Comparison of ENCODE assay signal across 8 cellular contexts in genomic region chr10:21519981-21520436, GRCh38. TPM values are rescaled to one million over a fixed set of nuclear protein-coding genes. Genes with fewer than 3 reads are reported as not detected.
DNase-seq lines count a peak whose midpoint lies in the region; ATAC-seq and TF ChIP-seq lines count a peak whose summit lies in the region.

No MANE protein-coding gene starts in this region.

- peak overlapping the region; percentile 95 for H3K4me2 ChIP-seq in GM23248 (ENCODE audit: unreplicated experiment)

- no peak for TF ChIP-seq CTCF in Peyer's patch (IDR thresholded peaks at IDR 0.05)

- no peak for TF ChIP-seq POLR2A in Peyer's patch (IDR thresholded peaks at IDR 0.05)

- peaks cover 19 to 47% (median 39%) of the 10 kb centered on the region in 4 donors for H3K4me1 Mint-ChIP-seq in naive thymus-derived CD8-positive, alpha-beta T cell

- 1% methylated on average over 11 to 12 of the region's 12 CpGs for WGBS in GM23248 (ENCODE audit: low coverage in 1 of 2, low lambda C conversion rate in 2 of 2, missing lambda C conversion rate in 2 of 2), 2 experiments

- H3K9me2 ChIP-seq in GM23248 (ENCODE audit: insufficient read depth): no peaks in the 10 kb centered on the region

- H3K9ac ChIP-seq in GM23248: peak overlapping the region; percentile 83
- peak overlapping the region; percentile 49 for H3K9ac ChIP-seq in endocrine pancreas (ENCODE audit: control insufficient read depth, insufficient read depth, low read length)

- peak overlapping the region in 8 of 10 donors; percentile 2 to 63 (median 40) for H3K4me3 Mint-ChIP-seq in naive thymus-derived CD8-positive, alpha-beta T cell

- H3K4me1 ChIP-seq in GM23248 (ENCODE audit: insufficient read depth) (peaks cover 30% of the 10 kb centered on the region), Peyer's patch (peaks cover 0 to 35% (median 10%) of the 10 kb centered on the region in 4 donors), endocrine pancreas (ENCODE audit: control insufficient read depth, insufficient read depth, low read length) (peaks cover 8% of the 10 kb centered on the region)

- DNase-seq in DMS53 treated with DMSO at 0.1 percent for 48 hours (lab: John Stamatoyannopoulos, UW; ENCODE audit: unreplicated experiment): peak; percentile 68
- DNase-seq in GM23248: peak; percentile 91
- DNase-seq in Peyer's patch: no peak
- no peak for DNase-seq in naive thymus-derived CD8-positive, alpha-beta T cell
- no peak for DNase-seq in NCI-H2107 treated with DMSO at 0.1 percent for 48 hours (lab: John Stamatoyannopoulos, UW; ENCODE audit: unreplicated experiment)

- in situ Hi-C loops in GM23248 (cut with MboI): loop anchor here (25.0 kb wide), 1 partner anchor 717 kb away; no protein-coding TSS in a partner anchor

- H3K27me3 Mint-ChIP-seq in naive thymus-derived CD8-positive, alpha-beta T cell: peaks cover 52 to 88% (median 69%) of the 10 kb centered on the region in 5 donors

- H4K20me1 ChIP-seq in GM23248 (ENCODE audit: insufficient read depth): no peaks in the 10 kb centered on the region

- peak overlapping the region in 2 of 10 donors; percentile 18 to 45 for H3K27ac Mint-ChIP-seq in naive thymus-derived CD8-positive, alpha-beta T cell

- ATAC-seq in naive thymus-derived CD8-positive, alpha-beta T cell: no peak
- ATAC-seq in GM21576 (IDR thresholded peaks at IDR 0.05; ENCODE audit: unreplicated experiment) (no peak), GM21529 (IDR thresholded peaks at IDR 0.05; ENCODE audit: unreplicated experiment) (no peak)

- H3K9me3 Mint-ChIP-seq in naive thymus-derived CD8-positive, alpha-beta T cell: no peaks in the 10 kb centered on the region

- H3K27me3 ChIP-seq in GM23248 (replicated peaks; ENCODE audit: insufficient read depth) (no peaks in the 10 kb centered on the region), Peyer's patch (peaks cover 0 to 17% of the 10 kb centered on the region in 2 donors), endocrine pancreas (ENCODE audit: control insufficient read depth, insufficient read depth, low read length) (no peaks in the 10 kb centered on the region)

- no peaks in the 10 kb centered on the region for H3K36me3 ChIP-seq in GM23248 (ENCODE audit: low read depth)
- H3K36me3 ChIP-seq in Peyer's patch: no peaks in the 10 kb centered on the region
- H3K36me3 ChIP-seq in endocrine pancreas (ENCODE audit: control insufficient read depth, insufficient read depth, low read length): no peaks in the 10 kb centered on the region

- peaks cover 36% of the 10 kb centered on the region for H3F3A ChIP-seq in GM23248 (ENCODE audit: insufficient read depth)

- H3K36me3 Mint-ChIP-seq in naive thymus-derived CD8-positive, alpha-beta T cell: peaks cover 0 to 3% (median 1%) of the 10 kb centered on the region in 3 donors

- H3K9me3 ChIP-seq in GM23248 (ENCODE audit: low read depth): no peaks in the 10 kb centered on the region
- H3K9me3 ChIP-seq in Peyer's patch: no peaks in the 10 kb centered on the region
- H3K9me3 ChIP-seq in endocrine pancreas (ENCODE audit: control insufficient read depth, low read length): no peaks in the 10 kb centered on the region

- no peaks in the 10 kb centered on the region for H3K79me2 ChIP-seq in GM23248 (ENCODE audit: insufficient read depth)

- POLR2A ChIA-PET in naive thymus-derived CD8-positive, alpha-beta T cell (lab: Charles Lee): interaction anchor here (3.4 kb wide), 1 partner anchor 13 kb away, joined by 11 read pairs; the partner anchor contains the start of gene MLLT10

- H3K4me3 ChIP-seq in GM23248 (peak overlapping the region; percentile 82), Peyer's patch (peak overlapping the region in 2 of 4 donors; percentile 36 to 63), endocrine pancreas (ENCODE audit: control insufficient read depth, insufficient read depth, low read length) (peak overlapping the region; percentile 86)

- peak overlapping the region; percentile 76 for H3K27ac ChIP-seq in GM23248
- H3K27ac ChIP-seq in Peyer's patch: peak overlapping the region in 3 of 4 donors; percentile 13 to 75 (median 49)

- H2AFZ ChIP-seq in GM23248: peak overlapping the region; percentile 97

RNA-seq across cellular contexts. Expression of gene SKIDA1, which starts 5.5 kb away (rescaled TPM):
- not detected in 2 replicates for total RNA-seq in GM23248 (2014; rRNA removed; shearing (Covaris generic))
- polyA plus RNA-seq in GM23248 (2016; fragmentation: Nextera tagmentation; extraction: Ambion mirVana): 0.18 and 0.80 TPM in 2 replicates
- under 1 TPM in 1 of 4 donors, not detected in 3; 0.27 TPM for total RNA-seq in Peyer's patch
- under 1 TPM in 1 of 2 experiments, not detected in 1; 0.08 TPM for total RNA-seq in naive thymus-derived CD8-positive, alpha-beta T cell
- not detected for polyA plus RNA-seq in naive thymus-derived CD8-positive, alpha-beta T cell

RNA-seq across cellular contexts. Expression of gene MLLT10, which starts 14.0 kb away (rescaled TPM):
- 16.1 and 19.8 TPM in 2 replicates for total RNA-seq in GM23248 (2014; rRNA removed; shearing (Covaris generic))
- 8.9 and 10.1 TPM in 2 replicates for polyA plus RNA-seq in GM23248 (2016; fragmentation: Nextera tagmentation; extraction: Ambion mirVana)
- total RNA-seq in Peyer's patch: 10 to 100 TPM; 25.2 to 65.2 (median 40.1) TPM
- 10 to 100 TPM; 63.5 to 64.7 TPM for total RNA-seq in naive thymus-derived CD8-positive, alpha-beta T cell
- polyA plus RNA-seq in naive thymus-derived CD8-positive, alpha-beta T cell: 1 to 10 TPM; 3.5 to 4.6 (median 4.4) TPM

Comparison
In these comparisons a context has a peak if more than half of its experiments do, and no peak if none do; other contexts are left out.
1. DNase-seq: peak in DMS53 treated with DMSO at 0.1 percent for 48 hours (single experiment) and GM23248 (single experiment); none in Peyer's patch (0 of 3), naive thymus-derived CD8-positive, alpha-beta T cell (0 of 10) and NCI-H2107 treated with DMSO at 0.1 percent for 48 hours (single experiment).